ENCODE assay signal across 20 cellular contexts in the genomic region with DNA sequence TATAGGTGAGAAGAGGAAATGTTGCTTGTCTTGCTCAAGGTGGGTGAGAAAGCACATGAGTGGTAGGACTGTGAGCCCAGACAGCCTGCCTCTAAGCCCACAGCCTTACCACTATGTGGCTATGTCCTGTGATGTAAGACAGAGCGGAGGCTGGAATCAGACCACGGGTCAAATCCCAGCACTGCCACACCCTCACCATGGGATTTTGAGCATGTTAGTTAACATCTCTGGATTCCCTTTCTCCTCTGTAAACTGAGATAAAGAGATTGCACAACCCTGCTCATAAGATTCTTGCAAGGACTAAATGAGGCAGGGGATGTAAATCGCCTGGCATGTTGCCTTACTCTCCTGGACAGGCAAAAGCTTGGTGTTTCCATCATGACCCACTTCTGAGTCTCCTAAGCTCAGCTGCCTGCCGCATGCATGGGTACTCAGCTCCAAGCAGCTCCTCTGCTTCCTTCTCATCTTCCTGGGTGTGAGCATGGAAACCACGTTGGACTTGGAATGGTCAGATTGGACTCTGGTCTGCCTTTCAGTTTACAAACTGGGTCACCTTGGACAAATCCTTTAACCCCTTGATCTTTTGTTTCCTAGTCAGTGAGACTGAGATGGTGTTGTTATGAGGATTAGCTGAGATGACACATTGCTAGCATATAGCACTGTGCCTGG. TPM values are rescaled to one million over a fixed set of nuclear protein-coding genes. Genes with fewer than 3 reads are reported as not detected.
DNase-seq lines count a peak whose midpoint lies in the region; ATAC-seq and TF ChIP-seq lines count a peak whose summit lies in the region.
"Had no signal": no experiment of that assay in that cellular context is flagged by ENCODE, and none has a peak within 500 bp of the region (broad histone marks: within the 10 kb centered on the region; RNA-seq: fewer than 3 reads in every experiment).

No MANE protein-coding gene starts in this region.

- no peaks in the 10 kb centered on the region for H3K9me3 Mint-ChIP-seq in natural killer cell treated with Interleukin-12 subunit alpha and Interleukin-12 subunit beta and Interleukin-15 and Interleukin-18, amount 100 ng/mL, for 72 hours
- H3K9me3 Mint-ChIP-seq in natural killer cell = no peaks in the 10 kb centered on the region
- H3K9me3 Mint-ChIP-seq in chondrocyte (ENCODE audit: low read depth) = peaks cover 15% of the 10 kb centered on the region

- H3K27me3 Mint-ChIP-seq in natural killer cell treated with Interleukin-12 subunit alpha and Interleukin-12 subunit beta and Interleukin-15 and Interleukin-18, amount 100 ng/mL, for 72 hours = no peaks in the 10 kb centered on the region
- no peaks in the 10 kb centered on the region for H3K27me3 Mint-ChIP-seq in natural killer cell (ENCODE audit: low read depth in 2 of 2)
- no peaks in the 10 kb centered on the region for H3K27me3 Mint-ChIP-seq in chondrocyte (ENCODE audit: low read depth)
- H3K27me3 Mint-ChIP-seq: CD4-positive, CD25-positive, alpha-beta regulatory T cell; dendritic cell treated with granulocyte-macrophage colony-stimulating factor and Interleukin-4, amounts not matched to agents 40 ng/mL and 50 ng/mL, for 4 days had no signal

- intact Hi-C loops in natural killer cell (cut with micrococcal nuclease) (no loop called here), Right ventricle myocardium superior (cut with DNase I) (no loop called here), posterior vena cava (cut with DNase I) (no loop called here)

- ATAC-seq in natural killer cell treated with Interleukin-12 subunit alpha and Interleukin-12 subunit beta and Interleukin-15 and Interleukin-18, amount 100 ng/mL, for 72 hours = peak; percentile 27 to 40
- no peak for ATAC-seq in natural killer cell
- peak; percentile 85 for ATAC-seq in Right ventricle myocardium superior (ENCODE audit: poor library complexity)
- ATAC-seq: left colon had no signal

- no peak overlapping the region for H3K4me3 Mint-ChIP-seq in natural killer cell treated with Interleukin-12 subunit alpha and Interleukin-12 subunit beta and Interleukin-15 and Interleukin-18, amount 100 ng/mL, for 72 hours
- H3K4me3 Mint-ChIP-seq in natural killer cell = no peak overlapping the region
- H3K4me3 Mint-ChIP-seq in chondrocyte (ENCODE audit: unreplicated experiment) = no peak overlapping the region
- H3K4me3 Mint-ChIP-seq: CD4-positive, CD25-positive, alpha-beta regulatory T cell; dendritic cell treated with granulocyte-macrophage colony-stimulating factor and Interleukin-4, amounts not matched to agents 40 ng/mL and 50 ng/mL, for 4 days; H9 had no signal

- H3K36me3 Mint-ChIP-seq in natural killer cell treated with Interleukin-12 subunit alpha and Interleukin-12 subunit beta and Interleukin-15 and Interleukin-18, amount 100 ng/mL, for 72 hours = no peaks in the 10 kb centered on the region
- H3K36me3 Mint-ChIP-seq in natural killer cell (no peaks in the 10 kb centered on the region), chondrocyte (ENCODE audit: low read depth) (peaks cover 5% of the 10 kb centered on the region)

- no peak overlapping the region for H3K27ac Mint-ChIP-seq in natural killer cell treated with Interleukin-12 subunit alpha and Interleukin-12 subunit beta and Interleukin-15 and Interleukin-18, amount 100 ng/mL, for 72 hours
- H3K27ac Mint-ChIP-seq in natural killer cell = no peak overlapping the region
- H3K27ac Mint-ChIP-seq in chondrocyte (ENCODE audit: unreplicated experiment) = no peak overlapping the region
- H3K27ac Mint-ChIP-seq: CD4-positive, CD25-positive, alpha-beta regulatory T cell; dendritic cell treated with granulocyte-macrophage colony-stimulating factor and Interleukin-4, amounts not matched to agents 40 ng/mL and 50 ng/mL, for 4 days; H9 had no signal

- DNase-seq in natural killer cell treated with Interleukin-12 subunit alpha and Interleukin-12 subunit beta and Interleukin-15 and Interleukin-18, amount 100 ng/mL, for 72 hours (ENCODE audit: low spot score) = no peak
- DNase-seq in natural killer cell (no peak), Right ventricle myocardium superior (peak; percentile 59), posterior vena cava (ENCODE audit: low spot score) (peak; percentile 83), erythroblast (lab: John Stamatoyannopoulos, UW) (no peak), chondrocyte (ENCODE audit: low spot score) (no peak), hippocampal formation (lab: John Stamatoyannopoulos, UW) (no peak), UCSD-AML1 (lab: John Stamatoyannopoulos, UW; ENCODE audit: unreplicated experiment) (no peak)
- DNase-seq: activated effector memory CD4-positive, alpha-beta T cell treated with anti-CD3 and anti-CD28 coated beads, Interleukin-2, amount 50 U/mL, for 16 hours; CD4-positive, CD25-positive, alpha-beta regulatory T cell; DMS79 treated with DMSO at 0.1 percent for 48 hours; H9; KBM-7; left colon; NCI-H2081 treated with DMSO at 0.1 percent for 48 hours; NCI-H524; occipital lobe; small intestine; T-helper 9 cell had no signal

- peaks cover 0 to 9% of the 10 kb centered on the region in 2 donors for H3K4me1 Mint-ChIP-seq in natural killer cell treated with Interleukin-12 subunit alpha and Interleukin-12 subunit beta and Interleukin-15 and Interleukin-18, amount 100 ng/mL, for 72 hours (ENCODE audit: low read depth in 2 of 2)
- H3K4me1 Mint-ChIP-seq in natural killer cell = peaks cover 4 to 7% of the 10 kb centered on the region in 2 donors
- peaks cover 32% of the 10 kb centered on the region for H3K4me1 Mint-ChIP-seq in chondrocyte (ENCODE audit: low read depth)
- H3K4me1 Mint-ChIP-seq: CD4-positive, CD25-positive, alpha-beta regulatory T cell had no signal

- TF ChIP-seq POLR2A in erythroblast (IDR thresholded peaks at IDR 0.05; ENCODE audit: low read length) = no peak

- TF ChIP-seq CTCF in natural killer cell (IDR thresholded peaks at IDR 0.05) (no peak), chondrocyte (IDR thresholded peaks at IDR 0.05) (no peak)

RNA-seq across cellular contexts. Expression of a gene that starts 41.3 kb away (rescaled TPM):
- 10 to 100 TPM in 1 of 2 donors, 1 to 10 TPM in 1; 3.6 to 10.2 TPM for total RNA-seq in natural killer cell treated with Interleukin-12 subunit alpha and Interleukin-12 subunit beta and Interleukin-15 and Interleukin-18, amount 100 ng/mL, for 72 hours
- total RNA-seq in natural killer cell (10 to 100 TPM; 31.6 to 37.3 (median 32.8) TPM), Right ventricle myocardium superior (17.7 TPM), posterior vena cava (10 to 100 TPM; 61.7 to 76.1 TPM), chondrocyte (14.9 to 19.8 TPM (median 15.7 TPM) in 3 replicates)

Comparison
In these comparisons a context has a peak if more than half of its experiments do, and no peak if none do; other contexts are left out.
1. ATAC-seq: peak in natural killer cell treated with Interleukin-12 subunit alpha and Interleukin-12 subunit beta and Interleukin-15 and Interleukin-18, amount 100 ng/mL, for 72 hours (2 of 2) and Right ventricle myocardium superior (single experiment); none in natural killer cell (0 of 3).
2. DNase-seq: peak in Right ventricle myocardium superior (single experiment) and posterior vena cava (single experiment); none in natural killer cell treated with Interleukin-12 subunit alpha and Interleukin-12 subunit beta and Interleukin-15 and Interleukin-18, amount 100 ng/mL, for 72 hours (single experiment), natural killer cell (single experiment), erythroblast (0 of 2), chondrocyte (single experiment), hippocampal formation (0 of 2) and UCSD-AML1 (single experiment).